2 cellular contexts compared by ENCODE assay signal in the genomic region with DNA sequence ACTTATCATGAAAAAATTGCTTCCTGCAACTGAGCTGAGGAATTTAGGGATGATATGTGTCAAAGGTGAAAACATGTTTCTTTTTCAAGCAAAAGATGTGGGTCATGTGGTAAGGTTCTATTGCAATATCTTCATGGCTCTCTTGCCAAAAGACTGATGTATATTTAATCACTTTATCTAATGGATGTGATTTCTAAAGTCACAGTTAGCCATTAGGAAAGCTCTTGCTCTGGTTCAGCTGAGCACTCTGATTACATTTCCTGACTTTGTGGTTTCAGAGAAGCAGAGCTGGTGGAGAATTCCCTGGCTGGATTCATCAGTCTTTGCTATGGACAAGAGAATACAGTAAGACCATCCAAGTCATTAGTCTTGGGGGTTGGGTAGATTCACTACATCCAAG.
TF ChIP-seq lines count a peak whose summit lies in the region.

No MANE protein-coding gene starts in this region.

TF ChIP-seq in HepG2, 621 proteins besides CTCF, POLR2A, EP300 and RAD21:
- no peak for TF ChIP-seq TRIM22 (IDR thresholded peaks at IDR 0.05)
- 0 out of 2 replicates have a peak, but pooled peaks have one; percentile 16 for TF ChIP-seq ZBTB14 (CRISPR knock-in tag; IDR thresholded peaks at IDR 0.05)
- TF ChIP-seq, protein P1, sequence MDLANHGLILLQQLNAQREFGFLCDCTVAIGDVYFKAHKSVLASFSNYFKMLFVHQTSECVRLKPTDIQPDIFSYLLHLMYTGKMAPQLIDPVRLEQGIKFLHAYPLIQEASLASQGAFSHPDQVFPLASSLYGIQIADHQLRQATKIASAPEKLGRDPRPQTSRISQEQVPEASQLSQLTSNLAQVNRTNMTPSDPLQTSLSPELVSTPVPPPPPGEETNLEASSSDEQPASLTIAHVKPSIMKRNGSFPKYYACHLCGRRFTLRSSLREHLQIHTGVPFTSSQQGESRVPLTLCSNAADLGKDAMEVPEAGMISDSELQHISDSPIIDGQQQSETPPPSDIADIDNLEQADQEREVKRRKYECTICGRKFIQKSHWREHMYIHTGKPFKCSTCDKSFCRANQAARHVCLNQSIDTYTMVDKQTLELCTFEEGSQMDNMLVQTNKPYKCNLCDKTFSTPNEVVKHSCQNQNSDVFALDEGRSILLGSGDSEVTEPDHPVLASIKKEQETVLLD (CRISPR knock-in tag; IDR thresholded peaks at IDR 0.05; ENCODE audit: low read depth) = no peak
- TF ChIP-seq TBX2 (CRISPR knock-in tag; IDR thresholded peaks at IDR 0.05; ENCODE audit: borderline replicate concordance) = no peak
- no peak for TF ChIP-seq ZNF614 (CRISPR knock-in tag; IDR thresholded peaks at IDR 0.05; ENCODE audit: borderline replicate concordance)
- TF ChIP-seq FOSL2 (CRISPR knock-in tag; IDR thresholded peaks at IDR 0.05) = no peak

TF ChIP-seq in SK-N-SH, 30 proteins besides CTCF, POLR2A, EP300 and RAD21:
- TF ChIP-seq POLR2AphosphoS5 (IDR thresholded peaks at IDR 0.05; ENCODE audit: low read depth, low read length) (0 out of 2 replicates have a peak, but pooled peaks have one; percentile 21), TCF12 (IDR thresholded peaks at IDR 0.05) (peak; percentile 30; the same call in 1 of the 2 replicates), NRF1 (IDR thresholded peaks at IDR 0.05; ENCODE audit: low read depth, low read length) (no peak), PBX3 (IDR thresholded peaks at IDR 0.05) (peak; percentile 39)
